13 cellular contexts compared by ENCODE assay signal in the genomic region with DNA sequence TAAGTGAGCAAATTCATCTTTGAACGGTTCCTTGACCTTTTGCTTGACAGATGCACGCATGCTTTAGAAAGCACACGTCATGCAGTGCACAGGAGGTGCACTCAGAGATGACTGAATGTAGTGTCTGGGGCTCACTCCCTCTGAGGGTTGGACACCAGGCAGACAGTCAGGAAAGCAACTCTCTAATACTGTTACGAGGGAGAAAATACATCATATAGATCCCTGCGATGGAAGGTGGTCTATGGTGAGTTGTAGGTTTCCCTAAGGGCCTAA. TPM values are rescaled to one million over a fixed set of nuclear protein-coding genes. Genes with fewer than 3 reads are reported as not detected.
A peak's percentile ranks its signal among the peaks of the same experiment; 100 is the strongest.
DNase-seq lines count a peak whose midpoint lies in the region; ATAC-seq and TF ChIP-seq lines count a peak whose summit lies in the region.
"Had no signal": no experiment of that assay in that cellular context is flagged by ENCODE, and none has a peak within 500 bp of the region (broad histone marks: within the 10 kb centered on the region; RNA-seq: fewer than 3 reads in every experiment).

No MANE protein-coding gene starts in this region.

- peak overlapping the region; percentile 72 for H3K4me3 Mint-ChIP-seq in activated naive CD4-positive, alpha-beta T cell treated with anti-CD3 and anti-CD28 coated beads, Interleukin-2, amount 10 ng/mL, durations not matched to agents 7 days and 5 days
- H3K4me3 Mint-ChIP-seq in activated CD4-positive, alpha-beta memory T cell treated with anti-CD3 and anti-CD28 coated beads for 36 hours = no peak overlapping the region

- no peaks in the 10 kb centered on the region for H3K36me3 ChIP-seq in lower lobe of right lung
- H3K36me3 ChIP-seq in uterus = no peaks in the 10 kb centered on the region
- H3K36me3 ChIP-seq: cardiac muscle cell had no signal

- peaks cover 94% of the 10 kb centered on the region for H3K4me1 Mint-ChIP-seq in activated naive CD4-positive, alpha-beta T cell treated with anti-CD3 and anti-CD28 coated beads, Interleukin-2, amount 10 ng/mL, durations not matched to agents 7 days and 5 days
- peaks cover 84% of the 10 kb centered on the region for H3K4me1 Mint-ChIP-seq in activated CD4-positive, alpha-beta memory T cell treated with anti-CD3 and anti-CD28 coated beads for 36 hours (ENCODE audit: low read depth)

- H3K36me3 Mint-ChIP-seq in activated naive CD4-positive, alpha-beta T cell treated with anti-CD3 and anti-CD28 coated beads, Interleukin-2, amount 10 ng/mL, durations not matched to agents 7 days and 5 days = peaks cover 24% of the 10 kb centered on the region
- peaks cover 19% of the 10 kb centered on the region for H3K36me3 Mint-ChIP-seq in activated CD4-positive, alpha-beta memory T cell treated with anti-CD3 and anti-CD28 coated beads for 36 hours

- H3K27ac ChIP-seq in lower lobe of right lung (peak overlapping the region; percentile 19), uterus (peak overlapping the region; percentile 56 to 81)
- H3K27ac ChIP-seq: cardiac muscle cell, PC-9 had no signal

- no peak for ATAC-seq in lower lobe of right lung
- no peak for ATAC-seq in HG03442 (IDR thresholded peaks at IDR 0.05; ENCODE audit: unreplicated experiment)

- CTCF ChIA-PET in activated naive CD4-positive, alpha-beta T cell treated with anti-CD3 and anti-CD28 coated beads, Interleukin-2, amount 10 ng/mL, durations not matched to agents 7 days and 5 days (lab: Charles Lee) = interaction anchor here (1.4 to 2.9 kb wide), 3 partner anchors 13 to 33 kb away, joined by 5 to 17 read pairs (median 5); a partner anchor contains a TSS
- CTCF ChIA-PET in activated CD4-positive, alpha-beta memory T cell treated with anti-CD3 and anti-CD28 coated beads for 36 hours (lab: Charles Lee) = interaction anchor here (1.1 kb wide), 1 partner anchor 41 kb away, joined by 3 read pairs; no protein-coding TSS in a partner anchor

- H3K27me3 Mint-ChIP-seq in activated naive CD4-positive, alpha-beta T cell treated with anti-CD3 and anti-CD28 coated beads, Interleukin-2, amount 10 ng/mL, durations not matched to agents 7 days and 5 days = no peaks in the 10 kb centered on the region
- H3K27me3 Mint-ChIP-seq in activated CD4-positive, alpha-beta memory T cell treated with anti-CD3 and anti-CD28 coated beads for 36 hours = no peaks in the 10 kb centered on the region

- H3K4me1 ChIP-seq in lower lobe of right lung (peaks cover 31% of the 10 kb centered on the region), uterus (no peaks in the 10 kb centered on the region)

- no peaks in the 10 kb centered on the region for H3K9me3 Mint-ChIP-seq in activated naive CD4-positive, alpha-beta T cell treated with anti-CD3 and anti-CD28 coated beads, Interleukin-2, amount 10 ng/mL, durations not matched to agents 7 days and 5 days
- H3K9me3 Mint-ChIP-seq in activated CD4-positive, alpha-beta memory T cell treated with anti-CD3 and anti-CD28 coated beads for 36 hours = no peaks in the 10 kb centered on the region

- peak overlapping the region; percentile 99 for H3K27ac Mint-ChIP-seq in activated naive CD4-positive, alpha-beta T cell treated with anti-CD3 and anti-CD28 coated beads, Interleukin-2, amount 10 ng/mL, durations not matched to agents 7 days and 5 days
- H3K27ac Mint-ChIP-seq in activated CD4-positive, alpha-beta memory T cell treated with anti-CD3 and anti-CD28 coated beads for 36 hours = peak overlapping the region; percentile 95

- DNase-seq in activated naive CD4-positive, alpha-beta T cell treated with anti-CD3 and anti-CD28 coated beads, Interleukin-2, amount 10 ng/mL, durations not matched to agents 7 days and 5 days = no peak
- no peak for DNase-seq in activated naive CD4-positive, alpha-beta T cell (lab: John Stamatoyannopoulos, UW)
- DNase-seq in activated CD4-positive, alpha-beta memory T cell treated with anti-CD3 and anti-CD28 coated beads for 36 hours = no peak
- DNase-seq in lower lobe of right lung (no peak), uterus (no peak), AG08395 (ENCODE audit: low spot score) (no peak), KG1 (lab: John Stamatoyannopoulos, UW) (no peak)
- DNase-seq: mammary epithelial cell; NCI-H1092 treated with DMSO at 0.1 percent for 48 hours; PC-9; stimulated activated CD8-positive, alpha-beta memory T cell treated with anti-CD3 and anti-CD28 coated beads, Interleukin-4, amount 100 ng/mL, for 48 hours had no signal

- POLR2A ChIA-PET in activated CD4-positive, alpha-beta memory T cell treated with anti-CD3 and anti-CD28 coated beads for 36 hours (lab: Charles Lee) = interaction anchor here (0.7 to 4.9 kb wide), 12 partner anchors 8 to 49 kb away, joined by 3 to 97 read pairs (median 7); a partner anchor contains a TSS

- no peak for TF ChIP-seq CTCF in lower lobe of right lung (IDR thresholded peaks at IDR 0.05)
- TF ChIP-seq CTCF in uterus (IDR thresholded peaks at IDR 0.05) = no peak

- H3K9me3 ChIP-seq in lower lobe of right lung (no peaks in the 10 kb centered on the region), uterus (no peaks in the 10 kb centered on the region)

- peaks cover 3% of the 10 kb centered on the region for H3K27me3 ChIP-seq in lower lobe of right lung (ENCODE audit: low read depth)
- H3K27me3 ChIP-seq in uterus = no peaks in the 10 kb centered on the region
- H3K27me3 ChIP-seq: cardiac muscle cell had no signal

- no peak for TF ChIP-seq POLR2A in uterus (IDR thresholded peaks at IDR 0.05)

- H3K4me3 ChIP-seq in lower lobe of right lung (no peak overlapping the region), uterus (no peak overlapping the region)
- H3K4me3 ChIP-seq: cardiac muscle cell, PC-9 had no signal

- intact Hi-C loops in activated CD4-positive, alpha-beta memory T cell treated with anti-CD3 and anti-CD28 coated beads for 36 hours (cut with micrococcal nuclease) = loop anchor here (2.0 to 5.0 kb wide), 2 partner anchors 136 to 305 kb away; no protein-coding TSS in a partner anchor
- intact Hi-C loops in lower lobe of right lung (cut with DNase I) = no loop called here
- intact Hi-C loops in uterus (cut with DNase I; ENCODE audit: low total_unique reads) = no loop called here

RNA-seq across cellular contexts. Expression of a gene that starts 16.5 kb away (rescaled TPM):
- 100 to 1,000 TPM; 183 to 189 TPM for total RNA-seq in activated CD4-positive, alpha-beta memory T cell treated with anti-CD3 and anti-CD28 coated beads for 36 hours
- total RNA-seq in lower lobe of right lung = 24.4 TPM
- 10 to 100 TPM; 12.6 to 76.3 (median 31.8) TPM for total RNA-seq in uterus

RNA-seq across cellular contexts. Expression of a gene that starts 33.1 kb away (rescaled TPM):
- total RNA-seq in activated CD4-positive, alpha-beta memory T cell treated with anti-CD3 and anti-CD28 coated beads for 36 hours = 100 to 1,000 TPM; 124 TPM
- total RNA-seq in lower lobe of right lung (5.8 TPM), uterus (1 to 10 TPM in 2 of 4 donors, under 1 TPM in 2; 0.51 to 8.7 (median 2.6) TPM)

RNA-seq across cellular contexts. Expression of a gene that starts 50.8 kb away (rescaled TPM):
- total RNA-seq in activated CD4-positive, alpha-beta memory T cell treated with anti-CD3 and anti-CD28 coated beads for 36 hours = 10 to 100 TPM; 69.7 to 71.0 TPM
- 34.1 TPM for total RNA-seq in lower lobe of right lung
- 100 to 1,000 TPM in 1 of 4 donors, 10 to 100 TPM in 3; 20.9 to 181 (median 49.0) TPM for total RNA-seq in uterus

Comparison
In these comparisons a context has a peak if more than half of its experiments do, and no peak if none do; other contexts are left out.
1. RNA of a gene that starts 33.1 kb away (total RNA-seq): 124 TPM in activated CD4-positive, alpha-beta memory T cell treated with anti-CD3 and anti-CD28 coated beads for 36 hours; 5.8 TPM in lower lobe of right lung (single experiment) and 0.51 to 8.7 TPM in uterus; every median in the first group is over 10 times any median in the second.